11 cellular contexts compared by ENCODE assay signal in genomic region chr18:50051288-50051687, GRCh38.
DNase-seq lines count a peak whose midpoint lies in the region; ATAC-seq, FAIRE-seq and TF ChIP-seq lines count a peak whose summit lies in the region.
"Had no signal": no experiment of that assay in that cellular context is flagged by ENCODE, and none has a peak within 500 bp of the region (broad histone marks: within the 10 kb centered on the region; RNA-seq: fewer than 3 reads in every experiment).

No MANE protein-coding gene starts in this region.

- no peak overlapping the region for H4K8ac ChIP-seq in H1 (ENCODE audit: extremely low read depth, insufficient read depth, low read length)

- H3K4me1 ChIP-seq in H1 (replicated peaks in 1 of 4; ENCODE audit: control insufficient read depth in 3 of 4, insufficient read depth in 4 of 4, low read length in 3 of 4) (no peaks in the 10 kb centered on the region), osteoblast (ENCODE audit: insufficient read depth, low read length) (no peaks in the 10 kb centered on the region)

- no peaks in the 10 kb centered on the region for H3K79me1 ChIP-seq in H1 (ENCODE audit: low read depth, low read length)

- TF ChIP-seq EP300 in H1 (IDR thresholded peaks at IDR 0.05; ENCODE audit: borderline replicate concordance in 1 of 2, low read depth in 2 of 2, low read length in 2 of 2): no peak

- FAIRE-seq in H1 (lab: Jason Lieb, UNC): peak; percentile 45
- FAIRE-seq: colon had no signal

- no peak overlapping the region for H3K4ac ChIP-seq in H1 (replicated peaks; ENCODE audit: insufficient read length, low read depth, low read length)

- H3K79me2 ChIP-seq in H1 (ENCODE audit: control insufficient read depth in 1 of 2, insufficient read depth in 2 of 2, low read length in 2 of 2) (no peaks in the 10 kb centered on the region), osteoblast (ENCODE audit: insufficient read depth, low read length) (no peaks in the 10 kb centered on the region)

- H3K4me2 ChIP-seq in H1 (ENCODE audit: insufficient read depth in 1 of 2, low read depth in 2 of 2, low read length in 2 of 2): no peak overlapping the region
- H3K4me2 ChIP-seq in osteoblast (ENCODE audit: insufficient read depth, low read length): no peak overlapping the region

- no peak overlapping the region for H3K18ac ChIP-seq in H1 (ENCODE audit: extremely low read depth, low read length)

- H3K36me3 ChIP-seq in H1 (ENCODE audit: control insufficient read depth in 2 of 4, insufficient read depth in 4 of 4, low read length in 3 of 4) (no peaks in the 10 kb centered on the region), osteoblast (ENCODE audit: insufficient read depth, low read length) (no peaks in the 10 kb centered on the region)

- H2BK120ac ChIP-seq in H1 (replicated peaks; ENCODE audit: low read depth, low read length): no peak overlapping the region

- no peak for TF ChIP-seq POLR2A in H1 (IDR thresholded peaks at IDR 0.05; ENCODE audit: control extremely low read depth in 1 of 2, low read depth in 2 of 2, low read length in 2 of 2)

- POLR2A ChIA-PET in H1 (lab: Charles Lee; ENCODE audit: partially characterized antibody): no interaction called here

- H3K14ac ChIP-seq in H1 (ENCODE audit: insufficient read length): no peak overlapping the region

- H2BK5ac ChIP-seq in H1 (ENCODE audit: low read depth, low read length): no peak overlapping the region

- TF ChIP-seq RAD21 in H1 (IDR thresholded peaks at IDR 0.05 in 1 of 2, conservative IDR thresholded peaks at IDR 0.05 in 1 of 2; ENCODE audit: low read depth in 2 of 2, low read length in 2 of 2): peak; percentile 62 to 70

- CTCF ChIA-PET in H1 (lab: Charles Lee; ENCODE audit: partially characterized antibody): interaction anchor here (0.6 to 2.3 kb wide), 13 partner anchors 9 to 160 kb away, joined by 3 to 10 read pairs (median 5); no protein-coding TSS in a partner anchor

- no peak overlapping the region for H2AFZ ChIP-seq in H1 (ENCODE audit: low read length)
- no peak overlapping the region for H2AFZ ChIP-seq in osteoblast (ENCODE audit: low read length)

- no peak overlapping the region for H2BK15ac ChIP-seq in H1 (ENCODE audit: low read length)

- H4K20me1 ChIP-seq in H1 (replicated peaks in 1 of 2; ENCODE audit: control insufficient read depth in 1 of 2, insufficient read depth in 2 of 2, low read length in 2 of 2): no peaks in the 10 kb centered on the region
- H4K20me1 ChIP-seq in osteoblast (ENCODE audit: insufficient read depth, low read length): no peaks in the 10 kb centered on the region

- DNase-seq in DMS153 treated with DMSO at 0.1 percent for 48 hours (lab: John Stamatoyannopoulos, UW; ENCODE audit: unreplicated experiment): peak; percentile 3
- DNase-seq in DMS153 (lab: John Stamatoyannopoulos, UW): no peak
- peak; percentile 2 for DNase-seq in M059J (ENCODE audit: low read depth)
- no peak for DNase-seq in H1 (ENCODE audit: low read depth in 1 of 2, low spot score in 2 of 2)
- DNase-seq in osteoblast (ENCODE audit: insufficient read length, low spot score, missing footprints): no peak
- no peak for DNase-seq in SHP77 (lab: John Stamatoyannopoulos, UW)
- DNase-seq: NCI-H1092 treated with DMSO at 0.1 percent for 48 hours, T-cell had no signal

- no peak overlapping the region for H4K5ac ChIP-seq in H1 (ENCODE audit: insufficient read length, low read depth, low read length)

- H3K9ac ChIP-seq in H1 (replicated peaks in 1 of 4; ENCODE audit: extremely low read depth in 1 of 4, low read depth in 3 of 4, low read length in 3 of 4): no peak overlapping the region; a peak in 1 of 7 replicates

- ATAC-seq in HG02678 (IDR thresholded peaks at IDR 0.05; ENCODE audit: unreplicated experiment) (no peak), HG02571 (IDR thresholded peaks at IDR 0.05; ENCODE audit: unreplicated experiment) (no peak)
- ATAC-seq: T-cell had no signal

- no peak overlapping the region for H3K27ac ChIP-seq in H1 (ENCODE audit: low read depth, low read length)
- H3K27ac ChIP-seq in osteoblast (ENCODE audit: low read depth, low read length): no peak overlapping the region

- H2BK12ac ChIP-seq in H1 (ENCODE audit: low read depth, low read length): no peak overlapping the region

- TF ChIP-seq CTCF in H1 (IDR thresholded peaks at IDR 0.05; ENCODE audit: control extremely low read depth in 1 of 3, insufficient read depth in 1 of 3, low read depth in 1 of 3, low read length in 3 of 3) (peak; percentile 34 to 64 (median 62)), osteoblast (IDR thresholded peaks at IDR 0.05; ENCODE audit: extremely low read depth, low read depth, low read length) (peak; percentile 31)

- no peak overlapping the region for H3K23ac ChIP-seq in H1 (ENCODE audit: insufficient read length)

- no peak overlapping the region for H3K56ac ChIP-seq in H1 (replicated peaks; ENCODE audit: insufficient read length, low read depth, low read length)

- H3K27me3 ChIP-seq in H1 (replicated peaks in 1 of 4; ENCODE audit: control insufficient read depth in 3 of 4, extremely low read depth in 1 of 4, insufficient read depth in 3 of 4, low read length in 3 of 4) (no peaks in the 10 kb centered on the region), osteoblast (ENCODE audit: insufficient read depth, low read length) (no peaks in the 10 kb centered on the region)

- no peak overlapping the region for H4K91ac ChIP-seq in H1 (replicated peaks; ENCODE audit: insufficient read length, low read length)

- no peaks in the 10 kb centered on the region for H3K23me2 ChIP-seq in H1 (ENCODE audit: low read depth, low read length)

- H3K4me3 ChIP-seq in H1 (ENCODE audit: extremely low read depth in 1 of 4, insufficient read depth in 2 of 4, low read depth in 3 of 4, low read length in 4 of 4) (no peak overlapping the region), osteoblast (ENCODE audit: insufficient read depth, low read length) (no peak overlapping the region)

- no peak overlapping the region for H2BK20ac ChIP-seq in H1 (ENCODE audit: low read length)

- H3K9me3 ChIP-seq in H1 (ENCODE audit: insufficient read depth in 2 of 2, low read depth in 1 of 2, low read length in 1 of 2): no peaks in the 10 kb centered on the region
- H3K9me3 ChIP-seq in osteoblast (ENCODE audit: low read depth, low read length): no peaks in the 10 kb centered on the region

- no peak overlapping the region for H2AK5ac ChIP-seq in H1 (ENCODE audit: low read depth, low read length)

TF ChIP-seq in H1, 55 proteins besides CTCF, POLR2A, EP300 and RAD21:
- no peak for TF ChIP-seq CHD1 (IDR thresholded peaks at IDR 0.05; ENCODE audit: low read depth, low read length)
- no peak for TF ChIP-seq POLR2AphosphoS5 (IDR thresholded peaks at IDR 0.05; ENCODE audit: low read depth, low read length)
- TF ChIP-seq CBX5 (IDR thresholded peaks at IDR 0.05; ENCODE audit: low read depth, low read length): no peak
- TF ChIP-seq RNF2 (IDR thresholded peaks at IDR 0.05; ENCODE audit: borderline replicate concordance, low read depth, low read length, missing control alignments, poor library complexity, severe bottlenecking): no peak
- no peak for TF ChIP-seq SUZ12 (IDR thresholded peaks at IDR 0.05; ENCODE audit: low read length)
- no peak for TF ChIP-seq SIN3A (conservative IDR thresholded peaks at IDR 0.05 in 1 of 2, IDR thresholded peaks at IDR 0.05 in 1 of 2; ENCODE audit: low read depth in 1 of 2, low read length in 2 of 2)
- no peak for TF ChIP-seq FOSL1 (IDR thresholded peaks at IDR 0.05; ENCODE audit: insufficient read depth, low read depth, low read length)
- no peak for TF ChIP-seq NRF1 (IDR thresholded peaks at IDR 0.05; ENCODE audit: low read depth, low read length)
- no peak for TF ChIP-seq BRCA1 (IDR thresholded peaks at IDR 0.05; ENCODE audit: low read depth, low read length)
- no peak for TF ChIP-seq NANOG (IDR thresholded peaks at IDR 0.05; ENCODE audit: insufficient read depth, low read depth, low read length, poor library complexity, severe bottlenecking)
- no peak for TF ChIP-seq SAP30 (IDR thresholded peaks at IDR 0.05; ENCODE audit: insufficient read depth, insufficient replicate concordance, low read length)
- no peak for TF ChIP-seq TBP (IDR thresholded peaks at IDR 0.05; ENCODE audit: low read depth, low read length)
- no peak for TF ChIP-seq CEBPB (IDR thresholded peaks at IDR 0.05; ENCODE audit: low read depth, low read length)
- no peak for TF ChIP-seq RFX5 (IDR thresholded peaks at IDR 0.05; ENCODE audit: borderline replicate concordance, low read depth, low read length)
- no peak for TF ChIP-seq SIRT6 (IDR thresholded peaks at IDR 0.05; ENCODE audit: low read length)
TF ChIP-seq in H1: peak in this region for 0.

Comparison
In these comparisons a context has a peak if more than half of its experiments do, and no peak if none do; other contexts are left out.
1. DNase-seq: peak in DMS153 treated with DMSO at 0.1 percent for 48 hours (single experiment) and M059J (single experiment); none in DMS153 (single experiment), H1 (0 of 2), osteoblast (single experiment) and SHP77 (0 of 2).